Comparison of ENCODE assay signal across 8 cellular contexts in genomic region chr15:95968856-95969255, GRCh38.
"Had no signal": no experiment of that assay in that cellular context is flagged by ENCODE, and none has a peak within 500 bp of the region (broad histone marks: within the 10 kb centered on the region; RNA-seq: fewer than 3 reads in every experiment).

No MANE protein-coding gene starts in this region.

- DNase-seq: IMR-90, KBM-7, KG1 had no signal

- ATAC-seq: HepG2 had no signal

- H3K27ac ChIP-seq: HL-60, KMS-11 had no signal

- H3K4me3 Mint-ChIP-seq: IgD-negative memory B cell had no signal

- H3K9ac ChIP-seq: KMS-11 had no signal

- H3K4me2 ChIP-seq: KMS-11 had no signal

- FAIRE-seq: HepG2, HTR-8/SVneo had no signal

- H3K27ac Mint-ChIP-seq: IgD-negative memory B cell had no signal
